Comparison of ENCODE assay signal across 8 cellular contexts in the genomic region with DNA sequence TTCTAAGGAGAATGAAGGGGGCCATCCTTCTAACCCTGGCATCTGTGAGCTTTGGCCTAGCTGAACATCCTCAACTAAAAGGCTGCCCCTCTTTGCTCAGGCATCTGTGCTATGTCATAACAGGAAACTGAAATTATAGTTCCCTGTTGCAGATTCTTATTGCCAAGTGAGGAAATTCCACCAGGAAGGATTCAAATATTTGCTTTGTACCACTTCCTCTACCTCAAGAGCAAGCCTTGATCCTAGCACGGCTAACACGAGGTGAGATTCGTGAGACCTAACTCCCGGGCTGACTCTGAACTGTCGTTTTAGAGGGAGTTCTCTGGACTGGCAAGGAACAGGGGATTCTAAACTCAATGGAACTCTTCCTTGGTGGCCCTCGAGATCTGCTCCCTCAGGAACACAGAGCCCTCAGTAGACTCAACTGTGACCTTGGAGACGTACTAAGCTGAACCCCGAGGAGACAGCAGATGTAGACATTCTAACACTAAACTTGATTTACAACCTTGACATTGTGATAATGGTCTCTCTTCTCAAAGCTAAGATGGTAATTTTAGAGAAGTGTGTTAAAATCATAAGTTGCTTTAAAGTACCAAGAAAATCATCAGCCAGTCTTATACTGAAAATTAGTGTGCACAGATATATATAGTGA. TPM values are rescaled to one million over a fixed set of nuclear protein-coding genes. Genes with fewer than 3 reads are reported as not detected.
DNase-seq lines count a peak whose midpoint lies in the region; ATAC-seq, FAIRE-seq and TF ChIP-seq lines count a peak whose summit lies in the region.

No MANE protein-coding gene starts in this region.

- no peaks in the 10 kb centered on the region for H4K20me1 ChIP-seq in endothelial cell of umbilical vein (replicated peaks; ENCODE audit: control insufficient read depth, extremely low read depth, insufficient read depth, low read length)

- H3K9ac ChIP-seq in endothelial cell of umbilical vein (replicated peaks; ENCODE audit: extremely low read depth, insufficient read depth, low read length), result peak overlapping the region; percentile 22

- H3K27me3 ChIP-seq in endothelial cell of umbilical vein (ENCODE audit: control insufficient read depth in 2 of 2, insufficient read depth in 2 of 2, low read length in 2 of 2) (no peaks in the 10 kb centered on the region), prostate gland (replicated peaks; ENCODE audit: insufficient read depth) (no peaks in the 10 kb centered on the region)

- H3K9me3 ChIP-seq in endothelial cell of umbilical vein (replicated peaks; ENCODE audit: control insufficient read depth, insufficient read depth, low read length) (no peaks in the 10 kb centered on the region), prostate gland (no peaks in the 10 kb centered on the region)

- dilution Hi-C loops in endothelial cell of umbilical vein (cut with MboI; ENCODE audit: extremely low pct_ligation_motif_present, low sequenced_read_pairs), result no loop called here

- H3K4me1 ChIP-seq in endothelial cell of umbilical vein (ENCODE audit: control insufficient read depth, extremely low read depth, insufficient read depth, low read length), result peaks cover 26% of the 10 kb centered on the region
- H3K4me1 ChIP-seq in prostate gland (replicated peaks), result no peaks in the 10 kb centered on the region

- POLR2A ChIA-PET in endothelial cell of umbilical vein (lab: Charles Lee), result no interaction called here

- H3K4me3 ChIP-seq in endothelial cell of umbilical vein (replicated peaks in 1 of 3; ENCODE audit: insufficient read depth in 1 of 3, low read depth in 1 of 3, low read length in 3 of 3) (no peak overlapping the region), prostate gland (no peak overlapping the region)

- H3K27ac ChIP-seq in endothelial cell of umbilical vein (ENCODE audit: insufficient read depth, low read depth, low read length) (peak overlapping the region; percentile 72), prostate gland (peak overlapping the region; percentile 44)

- intact Hi-C loops in endothelial cell of umbilical vein (cut with micrococcal nuclease), result loop anchor here (5.0 kb wide), 1 partner anchor 143 kb away; the partner anchor contains the start of gene PLEKHO2
- intact Hi-C loops in prostate gland (cut with DNase I), result loop anchor here (5.0 kb wide), 1 partner anchor 143 kb away; the partner anchor contains the start of gene PLEKHO2

- TF ChIP-seq POLR2A in endothelial cell of umbilical vein (IDR thresholded peaks at IDR 0.05; ENCODE audit: low read depth, low read length) (no peak), prostate gland (IDR thresholded peaks at IDR 0.05) (no peak)

- BruUV-seq in endothelial cell of umbilical vein (replicated peaks; lab: Mats Ljungman, UMichigan), result no TSS peak

- peaks cover 32% of the 10 kb centered on the region for H3K79me2 ChIP-seq in endothelial cell of umbilical vein (ENCODE audit: control insufficient read depth, insufficient read depth, low read length)

- peak; percentile 86 for FAIRE-seq in endothelial cell of umbilical vein (lab: Jason Lieb, UNC)

- 32% methylated on average over 8 of the region's 8 CpGs for WGBS in prostate gland

- no peaks in the 10 kb centered on the region for H3K9me1 ChIP-seq in endothelial cell of umbilical vein (replicated peaks; ENCODE audit: control insufficient read depth, extremely low read depth, insufficient read depth, low read length)

- TF ChIP-seq CTCF in endothelial cell of umbilical vein (IDR thresholded peaks at IDR 0.05; ENCODE audit: extremely low read depth in 1 of 2, insufficient read depth in 1 of 2, low read depth in 1 of 2, low read length in 2 of 2), result no peak
- no peak for TF ChIP-seq CTCF in prostate gland (IDR thresholded peaks at IDR 0.05)

- peak overlapping the region; percentile 62 for H2AFZ ChIP-seq in endothelial cell of umbilical vein (ENCODE audit: low read depth, low read length)

- peak; percentile 77 for DNase-seq in EH (ENCODE audit: low read depth)
- DNase-seq in MV-4-11 (lab: John Stamatoyannopoulos, UW), result peak; percentile 69
- peak; percentile 41 for DNase-seq in endothelial cell of umbilical vein (ENCODE audit: low read depth, low spot score)
- no peak for DNase-seq in prostate gland (ENCODE audit: low spot score)
- no peak for DNase-seq in amygdala (lab: John Stamatoyannopoulos, UW)
- DNase-seq in NCI-H526 treated with DMSO at 0.1 percent for 48 hours (lab: John Stamatoyannopoulos, UW), result no peak
- no peak for DNase-seq in ecto neural progenitor cell (ENCODE audit: low spot score)

- H3K36me3 ChIP-seq in endothelial cell of umbilical vein (ENCODE audit: control insufficient read depth in 2 of 2, extremely low read depth in 1 of 2, insufficient read depth in 2 of 2, low read length in 2 of 2) (peaks cover 0 to 4% of the 10 kb centered on the region in 2 experiments), prostate gland (no peaks in the 10 kb centered on the region)

- no peak for ATAC-seq in GM19467 (IDR thresholded peaks at IDR 0.05; ENCODE audit: unreplicated experiment)

- CTCF ChIA-PET in endothelial cell of umbilical vein (lab: Charles Lee), result interaction anchor here (0.6 to 1.5 kb wide), 6 partner anchors 9 to 150 kb away, joined by 3 to 4 read pairs (median 3); no protein-coding TSS in a partner anchor

- peak overlapping the region; percentile 81 for H3K4me2 ChIP-seq in endothelial cell of umbilical vein (ENCODE audit: insufficient read depth, low read length)

TF ChIP-seq in endothelial cell of umbilical vein, 7 proteins besides CTCF, POLR2A, EP300 and RAD21:
- TF ChIP-seq MYC (IDR thresholded peaks at IDR 0.05; ENCODE audit: low read depth, low read length) (no peak), POLR2AphosphoS5 (IDR thresholded peaks at IDR 0.05; ENCODE audit: insufficient read depth, low read depth, low read length) (no peak), EZH2 (IDR thresholded peaks at IDR 0.05; ENCODE audit: borderline replicate concordance, low read depth, low read length, severe bottlenecking) (no peak), FOS (IDR thresholded peaks at IDR 0.05; ENCODE audit: borderline replicate concordance, insufficient read depth, low read length) (no peak), JUN (IDR thresholded peaks at IDR 0.05; ENCODE audit: borderline replicate concordance, insufficient read depth, insufficient read length, low read depth) (no peak), GATA2 (IDR thresholded peaks at IDR 0.05; ENCODE audit: insufficient read depth, insufficient read length, low read depth, low read length) (no peak)
- TF ChIP-seq, protein P1, sequence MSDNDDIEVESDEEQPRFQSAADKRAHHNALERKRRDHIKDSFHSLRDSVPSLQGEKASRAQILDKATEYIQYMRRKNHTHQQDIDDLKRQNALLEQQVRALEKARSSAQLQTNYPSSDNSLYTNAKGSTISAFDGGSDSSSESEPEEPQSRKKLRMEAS (IDR thresholded peaks at IDR 0.05; ENCODE audit: insufficient read depth, insufficient read length), result no peak

RNA-seq across cellular contexts. Expression of gene SPG21, which starts 4.2 kb away (rescaled TPM):
- 75.3 and 82.5 TPM in 2 replicates for total RNA-seq in endothelial cell of umbilical vein
- 54.9 and 70.2 TPM in 2 replicates for polyA plus RNA-seq in endothelial cell of umbilical vein
- polyA plus RNA-seq in endothelial cell of umbilical vein (2011; cell fraction: cytosol; rRNA removed), result 57.2 and 61.4 TPM in 2 replicates
- 42.6 and 43.4 TPM in 2 replicates for polyA plus RNA-seq in endothelial cell of umbilical vein (2011; cell fraction: nucleus; rRNA removed)
- 63.1 and 73.1 TPM in 2 replicates for polyA plus RNA-seq in endothelial cell of umbilical vein (2012)
- 49.2 and 51.4 TPM in 2 replicates for polyA minus RNA-seq in endothelial cell of umbilical vein
- 42.6 TPM for polyA minus RNA-seq in endothelial cell of umbilical vein (2011; cell fraction: cytosol; rRNA and poly(A)+ RNA removed)
- 41.6 and 45.6 TPM in 2 replicates for polyA minus RNA-seq in endothelial cell of umbilical vein (2011; cell fraction: nucleus; rRNA and poly(A)+ RNA removed)
- 10 to 100 TPM; 95.8 to 98.8 TPM for total RNA-seq in prostate gland

RNA-seq across cellular contexts. Expression of gene MTFMT, which starts 43.9 kb away (rescaled TPM):
- total RNA-seq in endothelial cell of umbilical vein, result 13.6 and 20.4 TPM in 2 replicates
- 5.3 and 7.5 TPM in 2 replicates for polyA plus RNA-seq in endothelial cell of umbilical vein
- 6.5 and 7.5 TPM in 2 replicates for polyA plus RNA-seq in endothelial cell of umbilical vein (2011; cell fraction: cytosol; rRNA removed)
- 4.2 and 5.6 TPM in 2 replicates for polyA plus RNA-seq in endothelial cell of umbilical vein (2011; cell fraction: nucleus; rRNA removed)
- 10.0 and 12.4 TPM in 2 replicates for polyA plus RNA-seq in endothelial cell of umbilical vein (2012)
- polyA minus RNA-seq in endothelial cell of umbilical vein, result 5.0 and 5.6 TPM in 2 replicates
- polyA minus RNA-seq in endothelial cell of umbilical vein (2011; cell fraction: cytosol; rRNA and poly(A)+ RNA removed), result 14.2 TPM
- polyA minus RNA-seq in endothelial cell of umbilical vein (2011; cell fraction: nucleus; rRNA and poly(A)+ RNA removed), result 4.3 and 4.9 TPM in 2 replicates
- 10 to 100 TPM; 31.0 to 37.9 TPM for total RNA-seq in prostate gland

RNA-seq across cellular contexts. Expression of gene SLC51B, which starts 59.7 kb away (rescaled TPM):
- not detected in 2 replicates for total RNA-seq in endothelial cell of umbilical vein
- polyA plus RNA-seq in endothelial cell of umbilical vein, result not detected in 2 replicates
- polyA plus RNA-seq in endothelial cell of umbilical vein (2011; cell fraction: cytosol; rRNA removed), result not detected in 2 replicates
- not detected in 2 replicates for polyA plus RNA-seq in endothelial cell of umbilical vein (2011; cell fraction: nucleus; rRNA removed)
- not detected in 2 replicates for polyA plus RNA-seq in endothelial cell of umbilical vein (2012)
- polyA minus RNA-seq in endothelial cell of umbilical vein, result not detected in 2 replicates
- not detected for polyA minus RNA-seq in endothelial cell of umbilical vein (2011; cell fraction: cytosol; rRNA and poly(A)+ RNA removed)
- polyA minus RNA-seq in endothelial cell of umbilical vein (2011; cell fraction: nucleus; rRNA and poly(A)+ RNA removed), result not detected in 2 replicates
- under 1 TPM in 1 of 2 donors, not detected in 1; 0.68 TPM for total RNA-seq in prostate gland

Comparison
In these comparisons a context has a peak if more than half of its experiments do, and no peak if none do; other contexts are left out.
1. DNase-seq: peak in EH (single experiment), MV-4-11 (single experiment) and endothelial cell of umbilical vein (single experiment); none in prostate gland (single experiment), amygdala (0 of 56), NCI-H526 treated with DMSO at 0.1 percent for 48 hours (single experiment) and ecto neural progenitor cell (single experiment).